In the genomic region with DNA sequence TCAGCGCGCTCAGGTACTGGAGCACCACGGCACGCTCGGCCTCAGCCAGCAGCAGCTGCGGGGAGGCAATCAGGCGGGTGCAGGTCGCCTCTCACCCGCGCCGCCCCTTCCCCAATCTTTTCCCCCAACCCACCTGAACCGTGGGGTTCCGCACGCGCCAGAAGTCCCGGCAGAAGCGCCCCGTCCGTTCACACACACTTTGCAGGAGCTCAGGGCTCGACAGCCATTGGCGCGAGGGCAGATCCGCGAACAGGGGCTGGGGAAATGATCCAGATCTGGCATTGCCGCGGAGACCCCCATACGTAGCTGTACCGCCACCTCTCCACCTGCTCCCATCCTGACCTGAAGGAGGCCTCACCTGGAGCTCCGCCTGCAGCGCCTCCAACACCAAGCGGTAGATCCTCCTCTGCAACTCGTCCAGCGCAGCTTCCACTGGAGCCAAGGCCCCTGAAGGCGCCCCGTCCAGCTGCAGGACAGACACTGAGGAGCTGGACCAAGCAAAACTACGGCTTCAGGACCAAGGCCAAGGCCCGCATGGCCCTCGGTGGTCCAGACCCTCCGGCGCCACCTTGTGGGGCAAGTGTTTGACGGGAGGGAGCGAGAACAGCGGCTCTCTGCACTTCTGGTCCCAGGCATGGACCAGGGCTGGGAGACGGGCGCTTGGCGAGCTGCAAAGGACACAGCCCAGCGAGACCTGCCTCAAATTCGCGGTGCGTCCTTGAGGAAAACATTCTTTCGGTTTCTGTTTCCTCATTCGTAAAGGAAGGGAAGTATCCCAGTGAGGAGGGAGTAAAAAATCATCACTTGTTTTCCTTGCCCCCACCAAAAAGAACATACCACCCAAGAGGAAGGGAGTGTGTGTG, we compare ENCODE assay signal across 9 cellular contexts. TPM values are rescaled to one million over a fixed set of nuclear protein-coding genes. Genes with fewer than 3 reads are reported as not detected.
DNase-seq lines count a peak whose midpoint lies in the region; ATAC-seq, FAIRE-seq and TF ChIP-seq lines count a peak whose summit lies in the region.
"Had no signal": no experiment of that assay in that cellular context is flagged by ENCODE, and none has a peak within 500 bp of the region (broad histone marks: within the 10 kb centered on the region; RNA-seq: fewer than 3 reads in every experiment).

No MANE protein-coding gene starts in this region.

- H3K18ac ChIP-seq in mesenchymal stem cell (ENCODE audit: low read depth in 1 of 2, low read length in 2 of 2) = no peak overlapping the region

- H3K23ac ChIP-seq in mesenchymal stem cell (ENCODE audit: low read length in 2 of 2) = peak overlapping the region in 1 of 2 experiments; percentile 2

- H3K14ac ChIP-seq in mesenchymal stem cell (ENCODE audit: low read length in 2 of 2) = no peak overlapping the region

- H3K4ac ChIP-seq in mesenchymal stem cell (ENCODE audit: low read depth in 1 of 2, low read length in 2 of 2) = no peak overlapping the region

- H2BK120ac ChIP-seq in mesenchymal stem cell (ENCODE audit: low read depth, low read length) = no peak overlapping the region

- H2BK5ac ChIP-seq in mesenchymal stem cell (ENCODE audit: low read depth, low read length, poor library complexity, severe bottlenecking) = no peak overlapping the region

- WGBS in mesenchymal stem cell = 22% methylated on average over 46 of the region's 52 CpGs

- peaks cover 46 to 58% (median 55%) of the 10 kb centered on the region in 10 experiments for H3K4me1 ChIP-seq in BLaER1 treated with 17β-estradiol and CSF1 and Interleukin-3, amounts not matched to agents 10 nM and 100 nM
- peaks cover 16% of the 10 kb centered on the region for H3K4me1 ChIP-seq in effector memory CD4-positive, alpha-beta T cell (ENCODE audit: control insufficient read depth, insufficient read depth, low read length, poor library complexity, severe bottlenecking)
- H3K4me1 ChIP-seq in mesenchymal stem cell (ENCODE audit: control insufficient read depth, insufficient read depth, low read depth, low read length) = peaks cover 29% of the 10 kb centered on the region

- TF ChIP-seq POLR2A in H54 (IDR thresholded peaks at IDR 0.05; ENCODE audit: low read depth, low read length) = no peak

- H3K4me2 ChIP-seq in BLaER1 treated with 17β-estradiol and CSF1 and Interleukin-3, amounts not matched to agents 10 nM and 100 nM = peak overlapping the region; percentile 94 to 100 (median 99)
- no peak overlapping the region for H3K4me2 ChIP-seq in mesenchymal stem cell (ENCODE audit: low read length, poor library complexity, severe bottlenecking)

- H4K8ac ChIP-seq in mesenchymal stem cell (ENCODE audit: low read length) = no peak overlapping the region

- peak overlapping the region in 9 of 10 experiments; percentile 61 to 80 (median 70); a peak in 15 of 20 replicates for H3K4me3 ChIP-seq in BLaER1 treated with 17β-estradiol and CSF1 and Interleukin-3, amounts not matched to agents 10 nM and 100 nM
- peak overlapping the region; percentile 95 for H3K4me3 ChIP-seq in effector memory CD4-positive, alpha-beta T cell (ENCODE audit: insufficient read depth, low read depth, low read length, poor library complexity, severe bottlenecking)
- H3K4me3 ChIP-seq in mesenchymal stem cell (ENCODE audit: insufficient read depth in 1 of 2, low read depth in 1 of 2, low read length in 2 of 2) = peak overlapping the region in 1 of 2 experiments; percentile 65

- H3K27me3 ChIP-seq in BLaER1 treated with 17β-estradiol and CSF1 and Interleukin-3, amounts not matched to agents 10 nM and 100 nM = peaks cover 9 to 27% (median 18%) of the 10 kb centered on the region in 11 experiments
- H3K27me3 ChIP-seq in effector memory CD4-positive, alpha-beta T cell (replicated peaks; ENCODE audit: control insufficient read depth, insufficient read depth, low read length, poor library complexity, severe bottlenecking) = no peaks in the 10 kb centered on the region
- no peaks in the 10 kb centered on the region for H3K27me3 ChIP-seq in mesenchymal stem cell (ENCODE audit: control insufficient read depth in 1 of 2, insufficient read depth in 1 of 2, low read length in 2 of 2)

- DNase-seq in H54 (ENCODE audit: insufficient read length, low spot score) = peak; percentile 81
- peak; percentile 89 for DNase-seq in NCI-H82 (lab: John Stamatoyannopoulos, UW)
- peak; percentile 57 to 74 for DNase-seq in activated CD8-positive, alpha-beta memory T cell treated with anti-CD3 and anti-CD28 coated beads for 1 hour (ENCODE audit: extremely low read depth in 1 of 2, low read depth in 1 of 2)
- DNase-seq in effector memory CD4-positive, alpha-beta T cell = peak; percentile 61 to 76 (median 69)
- DNase-seq in mesenchymal stem cell = peak; percentile 93
- DNase-seq in stimulated activated CD8-positive, alpha-beta memory T cell treated with anti-CD3 and anti-CD28 coated beads, Interleukin-12 subunit alpha, Interleukin-12 subunit beta, amount 100 ng/mL, for 1 hour (ENCODE audit: low read depth) = peak; percentile 75

- no peak overlapping the region for H3K27ac ChIP-seq in BLaER1 treated with 17β-estradiol and CSF1 and Interleukin-3, amounts not matched to agents 10 nM and 100 nM
- H3K27ac ChIP-seq in effector memory CD4-positive, alpha-beta T cell (ENCODE audit: insufficient read depth, low read length, poor library complexity, severe bottlenecking) = no peak overlapping the region
- H3K27ac ChIP-seq in mesenchymal stem cell (ENCODE audit: low read length, poor library complexity, severe bottlenecking) = no peak overlapping the region
- H3K27ac ChIP-seq: SK-N-MC had no signal

- no peak for FAIRE-seq in H54 (lab: Jason Lieb, UNC)

- H3K79me1 ChIP-seq in mesenchymal stem cell (replicated peaks; ENCODE audit: low read length, poor library complexity, severe bottlenecking) = peaks cover 15% of the 10 kb centered on the region

- no peaks in the 10 kb centered on the region for H3K9me3 ChIP-seq in BLaER1 treated with 17β-estradiol and CSF1 and Interleukin-3, amounts not matched to agents 10 nM and 100 nM (replicated peaks in 1 of 11)
- no peaks in the 10 kb centered on the region for H3K9me3 ChIP-seq in effector memory CD4-positive, alpha-beta T cell (ENCODE audit: control insufficient read depth, low read length)
- H3K9me3 ChIP-seq in mesenchymal stem cell (ENCODE audit: control insufficient read depth, low read length) = no peaks in the 10 kb centered on the region

- H3K36me3 ChIP-seq in BLaER1 treated with 17β-estradiol and CSF1 and Interleukin-3, amounts not matched to agents 10 nM and 100 nM = peaks cover 0 to 8% (median 0%) of the 10 kb centered on the region in 11 experiments; a peak in 3 of 22 replicates
- no peaks in the 10 kb centered on the region for H3K36me3 ChIP-seq in effector memory CD4-positive, alpha-beta T cell (ENCODE audit: control insufficient read depth, insufficient read depth, low read length)
- peaks cover 0 to 5% of the 10 kb centered on the region in 2 experiments for H3K36me3 ChIP-seq in mesenchymal stem cell (ENCODE audit: control insufficient read depth in 1 of 2, insufficient read depth in 2 of 2, low read depth in 1 of 2, low read length in 2 of 2)

- H2AFZ ChIP-seq in mesenchymal stem cell (ENCODE audit: low read depth, low read length) = no peak overlapping the region

- ATAC-seq in GM19397 (IDR thresholded peaks at IDR 0.05; ENCODE audit: unreplicated experiment) = no peak

- H2BK12ac ChIP-seq in mesenchymal stem cell (ENCODE audit: low read length in 2 of 2) = no peak overlapping the region

- no peak overlapping the region for H2BK15ac ChIP-seq in mesenchymal stem cell (ENCODE audit: low read depth, poor library complexity, severe bottlenecking)

- H3K9ac ChIP-seq in BLaER1 treated with 17β-estradiol and CSF1 and Interleukin-3, amounts not matched to agents 10 nM and 100 nM = no peak overlapping the region; a peak in 1 of 22 replicates
- peak overlapping the region; percentile 31 for H3K9ac ChIP-seq in mesenchymal stem cell (ENCODE audit: low read length)

- H4K20me1 ChIP-seq in BLaER1 treated with 17β-estradiol and CSF1 and Interleukin-3, amounts not matched to agents 10 nM and 100 nM = peaks cover 6 to 52% (median 28%) of the 10 kb centered on the region in 11 experiments; a peak in 20 of 22 replicates

- H2AK5ac ChIP-seq in mesenchymal stem cell (ENCODE audit: low read length, severe bottlenecking) = no peak overlapping the region

- H4K91ac ChIP-seq in mesenchymal stem cell (ENCODE audit: low read length) = no peak overlapping the region

RNA-seq across cellular contexts. Expression of a gene that starts 1.5 kb away (rescaled TPM):
- 11.4 TPM for polyA plus RNA-seq in mesenchymal stem cell (2013, experiment 1 of 2)
- polyA plus RNA-seq in mesenchymal stem cell (2013, experiment 2 of 2) = 11.2 TPM

RNA-seq across cellular contexts. Expression of a gene that starts 4.7 kb away (rescaled TPM):
- 0.01 TPM for polyA plus RNA-seq in mesenchymal stem cell (2013, experiment 1 of 2)
- polyA plus RNA-seq in mesenchymal stem cell (2013, experiment 2 of 2) = not detected

RNA-seq across cellular contexts. Expression of a gene that starts 6.7 kb away (rescaled TPM):
- 40.9 TPM for polyA plus RNA-seq in mesenchymal stem cell (2013, experiment 1 of 2)
- polyA plus RNA-seq in mesenchymal stem cell (2013, experiment 2 of 2) = 39.0 TPM

RNA-seq across cellular contexts. Expression of a gene that starts 13.7 kb away (rescaled TPM):
- polyA plus RNA-seq in mesenchymal stem cell (2013, experiment 1 of 2) = 0.64 TPM
- polyA plus RNA-seq in mesenchymal stem cell (2013, experiment 2 of 2) = 0.49 TPM

RNA-seq across cellular contexts. Expression of a gene that starts 14.9 kb away (rescaled TPM):
- 13.9 TPM for polyA plus RNA-seq in mesenchymal stem cell (2013, experiment 1 of 2)
- polyA plus RNA-seq in mesenchymal stem cell (2013, experiment 2 of 2) = 12.8 TPM
